ENCODE assay signal across 2 cellular contexts in the genomic region with DNA sequence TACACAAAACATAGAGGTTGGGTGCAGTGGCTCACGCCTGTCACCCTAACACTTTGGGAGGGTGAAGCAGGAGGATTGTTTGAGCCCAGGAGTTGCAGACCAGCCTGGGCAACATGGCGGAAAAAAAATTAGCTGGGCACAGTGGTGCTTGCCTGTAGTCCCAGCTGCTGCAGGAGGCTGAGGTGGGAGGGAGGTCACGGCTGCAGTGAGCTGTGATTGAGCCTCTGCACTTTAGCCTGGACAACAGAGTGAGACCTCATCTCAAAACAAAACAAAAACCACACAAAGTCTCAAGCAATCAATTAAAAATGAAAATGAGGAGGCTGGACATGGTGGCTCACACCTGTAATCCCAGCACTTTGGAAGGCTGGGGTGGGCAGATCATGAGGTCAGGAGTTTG.
TF ChIP-seq lines count a peak whose summit lies in the region.

No MANE protein-coding gene starts in this region.

TF ChIP-seq in A549, 52 proteins besides CTCF, POLR2A, EP300 and RAD21:
- TF ChIP-seq HEYL (CRISPR knock-in tag; IDR thresholded peaks at IDR 0.05) (no peak), RCOR1 (IDR thresholded peaks at IDR 0.05; ENCODE audit: low read depth, low read length) (no peak), EHMT2 (IDR thresholded peaks at IDR 0.05; ENCODE audit: low read depth) (no peak), RNF2 (IDR thresholded peaks at IDR 0.05; ENCODE audit: borderline replicate concordance, low read depth) (no peak), MAZ (IDR thresholded peaks at IDR 0.05; ENCODE audit: borderline replicate concordance, low read depth, low read length) (no peak)
- TF ChIP-seq, protein P1, sequence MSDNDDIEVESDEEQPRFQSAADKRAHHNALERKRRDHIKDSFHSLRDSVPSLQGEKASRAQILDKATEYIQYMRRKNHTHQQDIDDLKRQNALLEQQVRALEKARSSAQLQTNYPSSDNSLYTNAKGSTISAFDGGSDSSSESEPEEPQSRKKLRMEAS (IDR thresholded peaks at IDR 0.05): no peak
- TF ChIP-seq, protein P2, sequence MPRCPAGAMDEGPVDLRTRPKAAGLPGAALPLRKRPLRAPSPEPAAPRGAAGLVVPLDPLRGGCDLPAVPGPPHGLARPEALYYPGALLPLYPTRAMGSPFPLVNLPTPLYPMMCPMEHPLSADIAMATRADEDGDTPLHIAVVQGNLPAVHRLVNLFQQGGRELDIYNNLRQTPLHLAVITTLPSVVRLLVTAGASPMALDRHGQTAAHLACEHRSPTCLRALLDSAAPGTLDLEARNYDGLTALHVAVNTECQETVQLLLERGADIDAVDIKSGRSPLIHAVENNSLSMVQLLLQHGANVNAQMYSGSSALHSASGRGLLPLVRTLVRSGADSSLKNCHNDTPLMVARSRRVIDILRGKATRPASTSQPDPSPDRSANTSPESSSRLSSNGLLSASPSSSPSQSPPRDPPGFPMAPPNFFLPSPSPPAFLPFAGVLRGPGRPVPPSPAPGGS (IDR thresholded peaks at IDR 0.05): no peak
- TF ChIP-seq, protein P3, sequence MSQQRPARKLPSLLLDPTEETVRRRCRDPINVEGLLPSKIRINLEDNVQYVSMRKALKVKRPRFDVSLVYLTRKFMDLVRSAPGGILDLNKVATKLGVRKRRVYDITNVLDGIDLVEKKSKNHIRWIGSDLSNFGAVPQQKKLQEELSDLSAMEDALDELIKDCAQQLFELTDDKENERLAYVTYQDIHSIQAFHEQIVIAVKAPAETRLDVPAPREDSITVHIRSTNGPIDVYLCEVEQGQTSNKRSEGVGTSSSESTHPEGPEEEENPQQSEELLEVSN (IDR thresholded peaks at IDR 0.05; ENCODE audit: borderline replicate concordance, low read depth): no peak

TF ChIP-seq in K562, 482 proteins besides CTCF, POLR2A, EP300 and RAD21:
- TF ChIP-seq SNRNP70 (optimal IDR thresholded peaks at IDR 0.05; ENCODE audit: low read depth, low read length) (no peak), MAFG (tag; conservative IDR thresholded peaks at IDR 0.05) (no peak), TEAD2 (tag; IDR thresholded peaks at IDR 0.05) (no peak), NFATC3 (IDR thresholded peaks at IDR 0.05) (no peak), ZNF121 (CRISPR knock-in tag; conservative IDR thresholded peaks at IDR 0.05) (0 out of 2 replicates have a peak, but pooled peaks have one; percentile 30), TAL1 (IDR thresholded peaks at IDR 0.05) (no peak), KLF6 (CRISPR knock-in tag; IDR thresholded peaks at IDR 0.05; ENCODE audit: borderline replicate concordance) (no peak), PTRF (tag; IDR thresholded peaks at IDR 0.05) (no peak), JUND (IDR thresholded peaks at IDR 0.05; ENCODE audit: borderline replicate concordance, low read depth, low read length) (no peak), JUND (tag; IDR thresholded peaks at IDR 0.05; ENCODE audit: borderline replicate concordance, low read depth, low read length) (no peak)
